Comparison of ENCODE assay signal across 15 cellular contexts in genomic region chr2:163205696-163206267, GRCh38.
A peak's percentile ranks its signal among the peaks of the same experiment; 100 is the strongest.
DNase-seq lines count a peak whose midpoint lies in the region; FAIRE-seq and TF ChIP-seq lines count a peak whose summit lies in the region.
"Had no signal": no experiment of that assay in that cellular context is flagged by ENCODE, and none has a peak within 500 bp of the region (broad histone marks: within the 10 kb centered on the region; RNA-seq: fewer than 3 reads in every experiment).

No MANE protein-coding gene starts in this region.

- POLR2A ChIA-PET in H1 (lab: Charles Lee; ENCODE audit: partially characterized antibody): no interaction called here

- TF ChIP-seq EP300 in H1 (IDR thresholded peaks at IDR 0.05; ENCODE audit: borderline replicate concordance in 1 of 2, low read depth in 2 of 2, low read length in 2 of 2): no peak

- H3K36me3 Mint-ChIP-seq in neural progenitor cell: no peaks in the 10 kb centered on the region
- H3K36me3 Mint-ChIP-seq: IgD-negative memory B cell had no signal

- H2BK120ac ChIP-seq in H1 (replicated peaks; ENCODE audit: low read depth, low read length): no peak overlapping the region

- H3K4me1 ChIP-seq in H1 (replicated peaks in 1 of 4; ENCODE audit: control insufficient read depth in 3 of 4, insufficient read depth in 4 of 4, low read length in 3 of 4) (peaks cover 0 to 3% (median 0%) of the 10 kb centered on the region in 4 experiments; a peak in 2 of 7 replicates), neural progenitor cell (peaks cover 64% of the 10 kb centered on the region)

- H2BK20ac ChIP-seq in H1 (ENCODE audit: low read length): no peak overlapping the region

- peak overlapping the region; percentile 60 for H3K27ac Mint-ChIP-seq in neural progenitor cell
- H3K27ac Mint-ChIP-seq: B cell; CD4-positive, alpha-beta T cell; IgD-negative memory B cell had no signal

- no peak overlapping the region for H3K23ac ChIP-seq in H1 (ENCODE audit: insufficient read length)

- H4K91ac ChIP-seq in H1 (replicated peaks; ENCODE audit: insufficient read length, low read length): no peak overlapping the region

- no peaks in the 10 kb centered on the region for H3K9me3 Mint-ChIP-seq in neural progenitor cell
- H3K9me3 Mint-ChIP-seq: IgD-negative memory B cell had no signal

- no peak for TF ChIP-seq RAD21 in H1 (IDR thresholded peaks at IDR 0.05 in 1 of 2, conservative IDR thresholded peaks at IDR 0.05 in 1 of 2; ENCODE audit: low read depth in 2 of 2, low read length in 2 of 2)

- H3K79me2 ChIP-seq in H1 (ENCODE audit: control insufficient read depth in 1 of 2, insufficient read depth in 2 of 2, low read length in 2 of 2): no peaks in the 10 kb centered on the region
- no peaks in the 10 kb centered on the region for H3K79me2 ChIP-seq in neural progenitor cell (ENCODE audit: low read depth)

- no peak overlapping the region for H3K14ac ChIP-seq in H1 (ENCODE audit: insufficient read length)

- H3K23me2 ChIP-seq in H1 (ENCODE audit: low read depth, low read length): no peaks in the 10 kb centered on the region

- peaks cover 4% of the 10 kb centered on the region for H3K27me3 Mint-ChIP-seq in neural progenitor cell (ENCODE audit: insufficient read depth, low read depth)
- H3K27me3 Mint-ChIP-seq: B cell; CD4-positive, alpha-beta T cell; IgD-negative memory B cell had no signal

- WGBS in H1 (ENCODE audit: extremely low coverage in 1 of 2, insufficient coverage in 1 of 2, insufficient read length in 1 of 2, insufficient replicate concordance in 2 of 2, low coverage in 1 of 2, low lambda C conversion rate in 2 of 2, missing lambda C conversion rate in 1 of 2), 2 experiments: 75% methylated on average over 6 of the region's 6 CpGs; no CpG with 5 or more reads in 1 of the 2 experiments

- peaks cover 23% of the 10 kb centered on the region for H3F3A ChIP-seq in neural progenitor cell (ENCODE audit: low read depth)

- H3K4me1 Mint-ChIP-seq in neural progenitor cell: peaks cover 29% of the 10 kb centered on the region
- H3K4me1 Mint-ChIP-seq: B cell, IgD-negative memory B cell had no signal

- TF ChIP-seq CTCF in H1 (IDR thresholded peaks at IDR 0.05; ENCODE audit: control extremely low read depth in 1 of 3, insufficient read depth in 1 of 3, low read depth in 1 of 3, low read length in 3 of 3): no peak
- no peak for TF ChIP-seq CTCF in neural progenitor cell (IDR thresholded peaks at IDR 0.05)

- H3K9me3 ChIP-seq in H1 (ENCODE audit: insufficient read depth in 2 of 2, low read depth in 1 of 2, low read length in 1 of 2) (no peaks in the 10 kb centered on the region), neural progenitor cell (ENCODE audit: low read depth) (no peaks in the 10 kb centered on the region)

- peak; percentile 8 for DNase-seq in H4 (ENCODE audit: low spot score)
- peak; percentile 31 for DNase-seq in RCC 7860 (ENCODE audit: low spot score)
- DNase-seq in H1 (ENCODE audit: low read depth in 1 of 2, low spot score in 2 of 2): no peak
- DNase-seq in neural progenitor cell (ENCODE audit: low spot score): peak; percentile 62
- DNase-seq in NCI-H345 treated with DMSO at 0.1 percent for 48 hours (lab: John Stamatoyannopoulos, UW; ENCODE audit: unreplicated experiment): no peak
- no peak for DNase-seq in AG20443 (ENCODE audit: low spot score)
- no peak for DNase-seq in mucosa of gallbladder (ENCODE audit: low spot score)
- DNase-seq: ACHN; C1 segment of cervical spinal cord; Calu3; CD4-positive, alpha-beta T cell; DMS 273 treated with DMSO at 0.1 percent for 48 hours had no signal

- no peak overlapping the region for H2AK5ac ChIP-seq in H1 (ENCODE audit: low read depth, low read length)

- no peak overlapping the region for H4K8ac ChIP-seq in H1 (ENCODE audit: extremely low read depth, insufficient read depth, low read length)

- no peak overlapping the region for H2BK15ac ChIP-seq in H1 (ENCODE audit: low read length)

- H4K20me1 ChIP-seq in H1 (replicated peaks in 1 of 2; ENCODE audit: control insufficient read depth in 1 of 2, insufficient read depth in 2 of 2, low read length in 2 of 2) (no peaks in the 10 kb centered on the region), neural progenitor cell (ENCODE audit: low read depth) (no peaks in the 10 kb centered on the region)

- H3K36me3 ChIP-seq in H1 (ENCODE audit: control insufficient read depth in 2 of 4, insufficient read depth in 4 of 4, low read length in 3 of 4) (no peaks in the 10 kb centered on the region), neural progenitor cell (no peaks in the 10 kb centered on the region)

- H3K4me3 ChIP-seq in H1 (ENCODE audit: extremely low read depth in 1 of 4, insufficient read depth in 2 of 4, low read depth in 3 of 4, low read length in 4 of 4) (no peak overlapping the region), neural progenitor cell (no peak overlapping the region)

- H3K27ac ChIP-seq in H1 (ENCODE audit: low read depth, low read length) (no peak overlapping the region), neural progenitor cell (peak overlapping the region; percentile 84)

- H4K5ac ChIP-seq in H1 (ENCODE audit: insufficient read length, low read depth, low read length): no peak overlapping the region

- no peak overlapping the region for H2BK12ac ChIP-seq in H1 (ENCODE audit: low read depth, low read length)

- no peak overlapping the region; a peak in 1 of 4 replicates for H3K4me2 ChIP-seq in H1 (ENCODE audit: insufficient read depth in 1 of 2, low read depth in 2 of 2, low read length in 2 of 2)
- peak overlapping the region; percentile 21 for H3K4me2 ChIP-seq in neural progenitor cell

- H3K4ac ChIP-seq in H1 (replicated peaks; ENCODE audit: insufficient read length, low read depth, low read length): no peak overlapping the region

- no peak overlapping the region for H3K56ac ChIP-seq in H1 (replicated peaks; ENCODE audit: insufficient read length, low read depth, low read length)

- H3K27me3 ChIP-seq in H1 (replicated peaks in 1 of 4; ENCODE audit: control insufficient read depth in 3 of 4, extremely low read depth in 1 of 4, insufficient read depth in 3 of 4, low read length in 3 of 4) (no peaks in the 10 kb centered on the region), neural progenitor cell (no peaks in the 10 kb centered on the region)

- H2AFZ ChIP-seq in H1 (ENCODE audit: low read length): peak overlapping the region; percentile 73; the same call in 1 of the 2 replicates
- H2AFZ ChIP-seq in neural progenitor cell (replicated peaks): peak overlapping the region; percentile 27

- H3K4me3 Mint-ChIP-seq in neural progenitor cell: no peak overlapping the region
- H3K4me3 Mint-ChIP-seq: B cell; CD4-positive, alpha-beta T cell; IgD-negative memory B cell had no signal

- H3K18ac ChIP-seq in H1 (ENCODE audit: extremely low read depth, low read length): no peak overlapping the region

- TF ChIP-seq POLR2A in H1 (IDR thresholded peaks at IDR 0.05; ENCODE audit: control extremely low read depth in 1 of 2, low read depth in 2 of 2, low read length in 2 of 2): no peak

- H3K9ac ChIP-seq in H1 (replicated peaks in 1 of 4; ENCODE audit: extremely low read depth in 1 of 4, low read depth in 3 of 4, low read length in 3 of 4) (no peak overlapping the region), neural progenitor cell (no peak overlapping the region)

- FAIRE-seq in RCC 7860 (lab: Jason Lieb, UNC) (no peak), H1 (lab: Jason Lieb, UNC) (no peak)
- FAIRE-seq: H54 had no signal

- no peaks in the 10 kb centered on the region for H3K79me1 ChIP-seq in H1 (ENCODE audit: low read depth, low read length)

- CTCF ChIA-PET in H1 (lab: Charles Lee; ENCODE audit: partially characterized antibody): interaction anchor here (0.9 kb wide), 1 partner anchor 12 kb away, joined by 3 read pairs; no protein-coding TSS in a partner anchor

- no peak overlapping the region for H2BK5ac ChIP-seq in H1 (ENCODE audit: low read depth, low read length)

TF ChIP-seq in H1, 55 proteins besides CTCF, POLR2A, EP300 and RAD21:
- no peak for TF ChIP-seq FOSL1 (IDR thresholded peaks at IDR 0.05; ENCODE audit: insufficient read depth, low read depth, low read length)
- TF ChIP-seq GABPA (IDR thresholded peaks at IDR 0.05; ENCODE audit: borderline replicate concordance, insufficient read depth, low read length): no peak
- TF ChIP-seq JUN (IDR thresholded peaks at IDR 0.05; ENCODE audit: low read depth, low read length): no peak
- TF ChIP-seq ATF3 (IDR thresholded peaks at IDR 0.05; ENCODE audit: insufficient read depth, low read depth, low read length): no peak
- TF ChIP-seq SIN3A (conservative IDR thresholded peaks at IDR 0.05 in 1 of 2, IDR thresholded peaks at IDR 0.05 in 1 of 2; ENCODE audit: low read depth in 1 of 2, low read length in 2 of 2): no peak
- no peak for TF ChIP-seq ATF2 (IDR thresholded peaks at IDR 0.05; ENCODE audit: low read length)
TF ChIP-seq in H1: peak in this region for 0.

Comparison
In these comparisons a context has a peak if more than half of its experiments do, and no peak if none do; other contexts are left out.
1. DNase-seq: peak in H4 (single experiment), RCC 7860 (single experiment) and neural progenitor cell (single experiment); none in H1 (0 of 2), NCI-H345 treated with DMSO at 0.1 percent for 48 hours (single experiment), AG20443 (single experiment) and mucosa of gallbladder (single experiment).